In the genomic region with DNA sequence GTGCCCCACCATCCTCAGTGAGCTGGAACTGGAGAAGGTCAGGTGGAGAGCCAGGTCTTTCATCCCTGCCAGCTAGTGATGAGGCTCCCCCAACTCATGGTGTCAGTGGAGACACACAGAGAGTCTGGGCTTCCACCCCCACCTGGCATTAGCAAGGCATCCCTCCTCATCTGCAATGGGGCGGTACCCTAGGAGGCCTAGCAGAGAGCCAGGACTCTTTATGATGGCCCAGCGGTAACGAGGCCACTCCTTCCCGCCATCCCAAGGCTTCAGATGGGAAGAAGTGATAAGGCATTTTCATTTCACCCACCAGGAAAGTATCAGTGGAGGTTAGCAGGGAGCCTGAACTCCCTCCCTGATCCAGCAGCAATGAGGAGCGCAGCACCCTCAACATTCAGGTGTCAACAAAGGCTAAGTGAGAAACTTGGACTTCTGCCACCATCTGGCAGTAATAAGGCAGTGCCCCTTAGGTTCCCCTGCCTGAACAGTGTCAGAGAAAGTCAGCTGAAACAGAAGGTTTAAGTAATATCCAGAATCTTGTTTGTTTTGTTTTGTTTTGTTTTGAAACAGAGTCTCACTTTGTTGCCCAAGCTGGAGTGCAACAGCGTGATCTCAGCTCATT, we compare ENCODE assay signal across 15 cellular contexts. TPM values are rescaled to one million over a fixed set of nuclear protein-coding genes. Genes with fewer than 3 reads are reported as not detected.
DNase-seq lines count a peak whose midpoint lies in the region; TF ChIP-seq lines count a peak whose summit lies in the region.
"Had no signal": no experiment of that assay in that cellular context is flagged by ENCODE, and none has a peak within 500 bp of the region (broad histone marks: within the 10 kb centered on the region; RNA-seq: fewer than 3 reads in every experiment).

No MANE protein-coding gene starts in this region.

- no peaks in the 10 kb centered on the region for H3K4me1 ChIP-seq in colonic mucosa

- intact Hi-C loops in colonic mucosa (cut with DNase I) = no loop called here

- H3K27me3 ChIP-seq in colonic mucosa = no peaks in the 10 kb centered on the region

- H3K27ac Mint-ChIP-seq in immature natural killer cell = no peak overlapping the region
- H3K27ac Mint-ChIP-seq: CD4-positive, alpha-beta memory T cell; stimulated activated naive CD8-positive, alpha-beta T cell treated with anti-CD3 and anti-CD28 coated beads, Interleukin-15, amount 100 ng/mL, for 72 hours; T-helper 2 cell treated with Interferon-gamma antibody and Interleukin-4, amounts not matched to agents 5 μg/mL and 100 μg/mL, for 36 hours had no signal

- H3K4me3 Mint-ChIP-seq in immature natural killer cell = no peak overlapping the region
- H3K4me3 Mint-ChIP-seq: CD4-positive, alpha-beta memory T cell; stimulated activated naive CD8-positive, alpha-beta T cell treated with anti-CD3 and anti-CD28 coated beads, Interleukin-15, amount 100 ng/mL, for 72 hours; T-helper 2 cell treated with Interferon-gamma antibody and Interleukin-4, amounts not matched to agents 5 μg/mL and 100 μg/mL, for 36 hours had no signal

- no peak for TF ChIP-seq CTCF in GM12865 (IDR thresholded peaks at IDR 0.05; ENCODE audit: insufficient read depth, low read depth, low read length, missing control alignments)
- TF ChIP-seq CTCF in colonic mucosa (IDR thresholded peaks at IDR 0.05) = no peak

- peak; percentile 33 for DNase-seq in GM12865 (ENCODE audit: low read depth)
- DNase-seq in HT-29 (ENCODE audit: low spot score) = peak; percentile 48
- DNase-seq in SHP77 treated with DMSO at 0.1 percent for 48 hours (lab: John Stamatoyannopoulos, UW) = peak; percentile 34
- DNase-seq in iPS-NIHi7 (ENCODE audit: extremely low spot score) = peak; percentile 73
- no peak for DNase-seq in immature natural killer cell
- no peak for DNase-seq in caudate nucleus (lab: John Stamatoyannopoulos, UW)
- no peak for DNase-seq in colonic mucosa
- no peak for DNase-seq in retina
- DNase-seq: CD4-positive, alpha-beta memory T cell; foreskin melanocyte; NCI-H1048; occipital lobe; stimulated activated CD4-positive, alpha-beta T cell treated with anti-CD3 and anti-CD28 coated beads, Interleukin-2, amount 100 ng/mL, for 48 hours; stimulated activated naive CD8-positive, alpha-beta T cell treated with anti-CD3 and anti-CD28 coated beads, Interleukin-15, amount 100 ng/mL, for 72 hours had no signal

- H3K36me3 Mint-ChIP-seq in immature natural killer cell = no peaks in the 10 kb centered on the region
- H3K36me3 Mint-ChIP-seq: CD4-positive, alpha-beta memory T cell had no signal

- no peaks in the 10 kb centered on the region for H3K9me3 ChIP-seq in colonic mucosa

- H3K9ac ChIP-seq in colonic mucosa (ENCODE audit: low read depth in 2 of 2, low read length in 2 of 2) = no peak overlapping the region

- H3K4me1 Mint-ChIP-seq in immature natural killer cell = no peaks in the 10 kb centered on the region
- H3K4me1 Mint-ChIP-seq: stimulated activated naive CD8-positive, alpha-beta T cell treated with anti-CD3 and anti-CD28 coated beads, Interleukin-15, amount 100 ng/mL, for 72 hours had no signal

- H3K27me3 Mint-ChIP-seq in immature natural killer cell (ENCODE audit: low read depth in 3 of 3) = peaks cover 1 to 5% (median 3%) of the 10 kb centered on the region in 3 donors

- H3K36me3 ChIP-seq in colonic mucosa = no peaks in the 10 kb centered on the region

- H3K9me3 Mint-ChIP-seq in immature natural killer cell = no peaks in the 10 kb centered on the region

- H3K4me3 ChIP-seq in GM12865 (ENCODE audit: low read depth, low read length) (no peak overlapping the region), colonic mucosa (no peak overlapping the region)

- no peak overlapping the region for H3K27ac ChIP-seq in caudate nucleus (ENCODE audit: low read depth, low read length)
- no peak overlapping the region for H3K27ac ChIP-seq in colonic mucosa

RNA-seq across cellular contexts. Expression of a gene that starts 40.5 kb away (rescaled TPM):
- total RNA-seq in HT-29 (2014; rRNA removed; shearing (Covaris generic)) = 0.43 and 0.63 TPM in 2 replicates
- polyA plus RNA-seq in immature natural killer cell = not detected
- total RNA-seq in colonic mucosa = 10 to 100 TPM; 41.6 to 65.5 TPM
- total RNA-seq: CD4-positive, alpha-beta memory T cell had no signal
- polyA plus RNA-seq: CD4-positive, alpha-beta memory T cell had no signal

RNA-seq across cellular contexts. Expression of a gene that starts 48.7 kb away (rescaled TPM):
- 3.5 and 6.4 TPM in 2 replicates for total RNA-seq in HT-29 (2014; rRNA removed; shearing (Covaris generic))
- under 1 TPM in 1 of 3 donors, not detected in 2; 0.13 TPM for polyA plus RNA-seq in immature natural killer cell
- 1 to 10 TPM in 1 of 2 donors, under 1 TPM in 1; 0.85 to 6.7 TPM for total RNA-seq in colonic mucosa
- total RNA-seq: CD4-positive, alpha-beta memory T cell; occipital lobe had no signal

RNA-seq across cellular contexts. Expression of a gene that starts 48.7 kb away (rescaled TPM):
- total RNA-seq in HT-29 (2014; rRNA removed; shearing (Covaris generic)) = not detected in 2 replicates
- under 1 TPM in 1 of 3 donors, not detected in 2; 0.21 TPM for polyA plus RNA-seq in immature natural killer cell
- total RNA-seq in colonic mucosa = under 1 TPM in 1 of 2 donors, not detected in 1; 0.15 TPM
- polyA plus RNA-seq: CD4-positive, alpha-beta memory T cell had no signal

Comparison
In these comparisons a context has a peak if more than half of its experiments do, and no peak if none do; other contexts are left out.
1. DNase-seq: peak in GM12865 (single experiment), HT-29 (single experiment), SHP77 treated with DMSO at 0.1 percent for 48 hours (single experiment) and iPS-NIHi7 (single experiment); none in immature natural killer cell (0 of 3), caudate nucleus (0 of 61), colonic mucosa (single experiment) and retina (single experiment).
2. RNA of a gene that starts 40.5 kb away (total RNA-seq): 41.6 to 65.5 TPM in colonic mucosa; 0.43 to 0.63 TPM in HT-29; every median in the first group is over 10 times any median in the second.